In genomic region chr1:110673197-110673701, GRCh38 we compare ENCODE assay signal across 10 cellular contexts. TPM values are rescaled to one million over a fixed set of nuclear protein-coding genes. Genes with fewer than 3 reads are reported as not detected.
DNase-seq lines count a peak whose midpoint lies in the region; ATAC-seq and TF ChIP-seq lines count a peak whose summit lies in the region.
"Had no signal": no experiment of that assay in that cellular context is flagged by ENCODE, and none has a peak within 500 bp of the region (broad histone marks: within the 10 kb centered on the region; RNA-seq: fewer than 3 reads in every experiment).

No MANE protein-coding gene starts in this region.

- CTCF ChIA-PET in SK-N-SH (lab: Yijun Ruan, JAX) = interaction anchor here (1.2 to 6.3 kb wide), 6 partner anchors 28 to 110 kb away, joined by 3 to 50 read pairs (median 4); no protein-coding TSS in a partner anchor

- H3K4me3 ChIP-seq in SK-N-SH (ENCODE audit: low read depth in 2 of 2, low read length in 1 of 2) = peak overlapping the region in 1 of 2 experiments; percentile 43; a peak in 2 of 4 replicates

- no peak overlapping the region for H2AFZ ChIP-seq in SK-N-SH (ENCODE audit: low read depth)

- H3K27me3 Mint-ChIP-seq in endothelial cell (ENCODE audit: unreplicated experiment) = peaks cover 6% of the 10 kb centered on the region
- no peaks in the 10 kb centered on the region for H3K27me3 Mint-ChIP-seq in stimulated activated naive CD8-positive, alpha-beta T cell treated with anti-CD3 and anti-CD28 coated beads, Interleukin-15, Interleukin-2, amounts not matched to agents 100 ng/mL and 50 ng/mL, for 24 hours

- no peak overlapping the region for H3K9ac ChIP-seq in SK-N-SH

- no peak overlapping the region for H3K4me2 ChIP-seq in SK-N-SH

- H3K27me3 ChIP-seq in SK-N-SH (ENCODE audit: insufficient read depth) = peaks cover 56% of the 10 kb centered on the region

- peak overlapping the region; percentile 87 for H3K4me3 Mint-ChIP-seq in endothelial cell (ENCODE audit: unreplicated experiment)
- peak overlapping the region; percentile 98 for H3K4me3 Mint-ChIP-seq in stimulated activated naive CD8-positive, alpha-beta T cell treated with anti-CD3 and anti-CD28 coated beads, Interleukin-15, Interleukin-2, amounts not matched to agents 100 ng/mL and 50 ng/mL, for 24 hours

- no peaks in the 10 kb centered on the region for H3K79me2 ChIP-seq in SK-N-SH (ENCODE audit: insufficient read depth)

- no peak for TF ChIP-seq EP300 in SK-N-SH (IDR thresholded peaks at IDR 0.05; ENCODE audit: borderline replicate concordance in 1 of 2, low read depth in 1 of 2, low read length in 1 of 2)

- no peaks in the 10 kb centered on the region for H3F3A ChIP-seq in SK-N-SH (replicated peaks; ENCODE audit: insufficient read depth)

- H3K36me3 Mint-ChIP-seq in endothelial cell (ENCODE audit: low read depth, unreplicated experiment) = peaks cover 4% of the 10 kb centered on the region
- peaks cover 6% of the 10 kb centered on the region for H3K36me3 Mint-ChIP-seq in stimulated activated naive CD8-positive, alpha-beta T cell treated with anti-CD3 and anti-CD28 coated beads, Interleukin-15, Interleukin-2, amounts not matched to agents 100 ng/mL and 50 ng/mL, for 24 hours (ENCODE audit: low read depth)

- no peak for TF ChIP-seq RAD21 in SK-N-SH (IDR thresholded peaks at IDR 0.05; ENCODE audit: low read length)

- H3K27ac Mint-ChIP-seq in endothelial cell (ENCODE audit: unreplicated experiment) = peak overlapping the region; percentile 43
- peak overlapping the region; percentile 94 for H3K27ac Mint-ChIP-seq in stimulated activated naive CD8-positive, alpha-beta T cell treated with anti-CD3 and anti-CD28 coated beads, Interleukin-15, Interleukin-2, amounts not matched to agents 100 ng/mL and 50 ng/mL, for 24 hours

- no peak overlapping the region for H3K27ac ChIP-seq in SK-N-SH (ENCODE audit: low read depth in 2 of 2, low read length in 1 of 2)

- DNase-seq in SK-N-SH (peak; percentile 50), endothelial cell (ENCODE audit: low spot score) (no peak), NCI-H526 treated with DMSO at 0.1 percent for 48 hours (lab: John Stamatoyannopoulos, UW) (no peak)
- peak; percentile 29 for DNase-seq in activated CD4-positive, alpha-beta T cell treated with anti-CD3 and anti-CD28 coated beads for 48 hours
- DNase-seq: AML-193 had no signal

- no peaks in the 10 kb centered on the region for H3K9me3 Mint-ChIP-seq in endothelial cell (ENCODE audit: unreplicated experiment)
- no peaks in the 10 kb centered on the region for H3K9me3 Mint-ChIP-seq in stimulated activated naive CD8-positive, alpha-beta T cell treated with anti-CD3 and anti-CD28 coated beads, Interleukin-15, Interleukin-2, amounts not matched to agents 100 ng/mL and 50 ng/mL, for 24 hours

- no peaks in the 10 kb centered on the region for H3K9me2 ChIP-seq in SK-N-SH

- peaks cover 10% of the 10 kb centered on the region for H3K4me1 Mint-ChIP-seq in endothelial cell (ENCODE audit: unreplicated experiment)
- peaks cover 61% of the 10 kb centered on the region for H3K4me1 Mint-ChIP-seq in stimulated activated naive CD8-positive, alpha-beta T cell treated with anti-CD3 and anti-CD28 coated beads, Interleukin-15, Interleukin-2, amounts not matched to agents 100 ng/mL and 50 ng/mL, for 24 hours (ENCODE audit: low read depth)

- peaks cover 0 to 8% of the 10 kb centered on the region in 2 experiments; a peak in 2 of 4 replicates for H3K4me1 ChIP-seq in SK-N-SH (ENCODE audit: control insufficient read depth in 1 of 2, insufficient read depth in 2 of 2, low read depth in 1 of 2, low read length in 1 of 2)

- ATAC-seq in SK-N-SH treated with all-trans-retinoic acid at 6 μM for 48 hours (no peak), GM18861 (IDR thresholded peaks at IDR 0.05; ENCODE audit: unreplicated experiment) (no peak), GM19023 (IDR thresholded peaks at IDR 0.05; ENCODE audit: unreplicated experiment) (no peak)

- no peaks in the 10 kb centered on the region for H4K20me1 ChIP-seq in SK-N-SH (ENCODE audit: insufficient read depth)

- WGBS in SK-N-SH (ENCODE audit: low lambda C conversion rate) = 24% methylated on average over 13 of the region's 25 CpGs

- POLR2A ChIA-PET in SK-N-SH (lab: Yijun Ruan, JAX) = interaction anchor here (1.0 kb wide), 1 partner anchor 93 kb away, joined by 3 read pairs; no protein-coding TSS in a partner anchor

- H3K9me3 ChIP-seq in SK-N-SH = no peaks in the 10 kb centered on the region

- H3K36me3 ChIP-seq in SK-N-SH (replicated peaks in 1 of 2; ENCODE audit: control insufficient read depth in 1 of 2, insufficient read depth in 2 of 2, low read length in 1 of 2) = no peaks in the 10 kb centered on the region

- TF ChIP-seq CTCF in SK-N-SH (IDR thresholded peaks at IDR 0.05) (no peak), endothelial cell (IDR thresholded peaks at IDR 0.05; ENCODE audit: unreplicated experiment) (no peak)

TF ChIP-seq in SK-N-SH, 30 proteins besides CTCF, POLR2A, EP300 and RAD21:
- TF ChIP-seq MXI1 (IDR thresholded peaks at IDR 0.05; ENCODE audit: low read depth, low read length) = peak; percentile 30; the same call in 1 of the 2 replicates
- TF ChIP-seq POLR2AphosphoS5 (IDR thresholded peaks at IDR 0.05; ENCODE audit: low read depth, low read length) = no peak

TF ChIP-seq in SK-N-SH treated with all-trans-retinoic acid at 6 μM for 48 hours, 23 proteins besides CTCF, POLR2A, EP300 and RAD21:
- TF ChIP-seq ZFP3 (CRISPR knock-in tag; IDR thresholded peaks at IDR 0.05) = no peak
- TF ChIP-seq TSHZ2 (CRISPR knock-in tag; IDR thresholded peaks at IDR 0.05) = no peak
- TF ChIP-seq TOX (CRISPR knock-in tag; IDR thresholded peaks at IDR 0.05; ENCODE audit: borderline replicate concordance) = no peak
- TF ChIP-seq CREB5 (CRISPR knock-in tag; IDR thresholded peaks at IDR 0.05; ENCODE audit: low read depth) = no peak

RNA-seq across cellular contexts. Expression of gene KCNA3, which starts 1.5 kb away (rescaled TPM):
- 0.02 TPM in 1 of 2 replicates, not detected in the other for polyA plus RNA-seq in SK-N-SH (2012; rRNA removed)
- polyA plus RNA-seq in SK-N-SH (2012; cell fraction: cytosol; rRNA removed) = 0.01 and 0.08 TPM in 2 replicates
- polyA plus RNA-seq in SK-N-SH (2012; cell fraction: nucleus; rRNA removed) = not detected in 2 replicates
- total RNA-seq in endothelial cell (ENCODE audit: unreplicated experiment) = 0.26 TPM
- total RNA-seq: NCI-H460 had no signal

Comparison
In these comparisons a context has a peak if more than half of its experiments do, and no peak if none do; other contexts are left out.
1. DNase-seq: peak in SK-N-SH (single experiment) and activated CD4-positive, alpha-beta T cell treated with anti-CD3 and anti-CD28 coated beads for 48 hours (single experiment); none in endothelial cell (single experiment) and NCI-H526 treated with DMSO at 0.1 percent for 48 hours (single experiment).